30 cellular contexts compared by ENCODE assay signal in the genomic region with DNA sequence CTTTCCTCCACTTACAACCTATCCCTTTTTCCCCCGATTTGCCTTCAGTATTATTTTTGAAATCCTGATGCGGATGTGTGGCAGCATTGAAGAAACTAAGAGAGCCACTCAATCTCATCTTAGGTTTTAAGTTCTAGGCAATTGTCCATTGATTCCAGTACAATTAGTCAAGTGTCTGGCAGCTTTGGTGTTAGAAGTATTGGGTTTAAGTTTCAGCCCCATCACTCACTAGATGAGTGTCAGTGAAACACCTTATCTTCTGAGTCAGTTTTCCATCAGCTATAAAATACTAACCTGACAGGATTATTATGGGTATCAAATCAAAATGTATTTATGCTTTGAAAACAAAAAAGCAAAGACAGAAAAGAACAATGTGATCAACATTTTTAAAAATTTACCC.
"Had no signal": no experiment of that assay in that cellular context is flagged by ENCODE, and none has a peak within 500 bp of the region (broad histone marks: within the 10 kb centered on the region; RNA-seq: fewer than 3 reads in every experiment).

No MANE protein-coding gene starts in this region.

- DNase-seq: activated CD4-positive, alpha-beta T cell treated with anti-CD3 and anti-CD28 coated beads, Interleukin-2, amount 50 U/mL, for 1 hour; activated CD4-positive, CD25-positive, alpha-beta regulatory T cell treated with anti-CD3 and anti-CD28 coated beads, Interleukin-2, amount 50 U/mL, for 72 hours; activated CD8-positive, alpha-beta memory T cell treated with anti-CD3 and anti-CD28 coated beads, Interleukin-2, amount 50 U/mL, for 4 hours; activated gamma-delta T cell; activated naive CD8-positive, alpha-beta T cell treated with anti-CD3 and anti-CD28 coated beads, Interleukin-2, amount 10 ng/mL, durations not matched to agents 7 days and 5 days; amniotic stem cell; brain microvascular endothelial cell; dorsolateral prefrontal cortex; effector memory CD8-positive, alpha-beta T cell; erythroblast; hippocampal formation; left cardiac atrium; mammary epithelial cell; nucleus accumbens; pancreas; retina; SK-N-SH; stimulated activated CD4-positive, alpha-beta T cell treated with anti-CD3 and anti-CD28 coated beads, Interleukin-12 subunit alpha, Interleukin-12 subunit beta, amount 100 ng/mL, for 4 hours; stimulated activated CD4-positive, alpha-beta T cell treated with anti-CD3 and anti-CD28 coated beads, Interleukin-4, amount 100 ng/mL, for 1 hour; SW 1271; T-helper 9 cell had no signal

- H3K9me3 ChIP-seq: gastroesophageal sphincter, pancreas, prostate gland, SK-N-SH had no signal

- H3K27me3 ChIP-seq: brain microvascular endothelial cell, dorsolateral prefrontal cortex, gastroesophageal sphincter, pancreas, tibial nerve had no signal

- H3K4me3 ChIP-seq: coronary artery, dorsolateral prefrontal cortex, gastroesophageal sphincter, pancreas, prostate gland, skin epidermis, tibial nerve had no signal

- H3K36me3 ChIP-seq: brain microvascular endothelial cell, gastroesophageal sphincter, pancreas, prostate gland, tibial nerve had no signal

- H3K4me3 Mint-ChIP-seq: neural crest cell had no signal

- H3K9ac ChIP-seq: SK-N-SH had no signal

- H3K36me3 Mint-ChIP-seq: activated naive CD8-positive, alpha-beta T cell treated with anti-CD3 and anti-CD28 coated beads, Interleukin-2, amount 10 ng/mL, durations not matched to agents 7 days and 5 days had no signal

- H3K4me2 ChIP-seq: SK-N-SH had no signal

- H3K27ac Mint-ChIP-seq: activated T-helper 1 cell treated with anti-CD3 and anti-CD28 coated beads, Interleukin-12 subunit alpha, Interleukin-12 subunit beta, Interleukin-2, Interleukin-4 antibody, amounts not matched to agents 30 ng/mL and 10 ng/mL and 1 ng/mL, durations not matched to agents 14 hours and 24 hours and 36 hours; effector memory CD8-positive, alpha-beta T cell; T-helper 1 cell treated with Interleukin-12 subunit alpha and Interleukin-12 subunit beta and Interleukin-4 antibody, amounts not matched to agents 30 μg/mL and 1 μg/mL, for 36 hours had no signal

- H3K9me2 ChIP-seq: SK-N-SH had no signal

- H3K9me3 Mint-ChIP-seq: activated naive CD8-positive, alpha-beta T cell treated with anti-CD3 and anti-CD28 coated beads, Interleukin-2, amount 10 ng/mL, durations not matched to agents 7 days and 5 days; activated T-helper 1 cell treated with anti-CD3 and anti-CD28 coated beads, Interleukin-12 subunit alpha, Interleukin-12 subunit beta, Interleukin-2, Interleukin-4 antibody, amounts not matched to agents 30 ng/mL and 10 ng/mL and 1 ng/mL, durations not matched to agents 14 hours and 24 hours and 36 hours; effector memory CD8-positive, alpha-beta T cell; neural crest cell; T-helper 1 cell treated with Interleukin-12 subunit alpha and Interleukin-12 subunit beta and Interleukin-4 antibody, amounts not matched to agents 30 μg/mL and 1 μg/mL, for 36 hours had no signal

- H3K4me1 ChIP-seq: gastroesophageal sphincter, pancreas, prostate gland, tibial nerve had no signal

- ATAC-seq: effector memory CD8-positive, alpha-beta T cell; gastroesophageal sphincter; left cardiac atrium; pancreas; sciatic nerve had no signal
